ENCODE assay signal across 15 cellular contexts in genomic region chr12:57341275-57341990, GRCh38.
DNase-seq lines count a peak whose midpoint lies in the region; ATAC-seq and TF ChIP-seq lines count a peak whose summit lies in the region.
"Had no signal": no experiment of that assay in that cellular context is flagged by ENCODE, and none has a peak within 500 bp of the region (broad histone marks: within the 10 kb centered on the region; RNA-seq: fewer than 3 reads in every experiment).

No MANE protein-coding gene starts in this region.

- H3K9me3 ChIP-seq in left ventricle myocardium inferior (replicated peaks) = no peaks in the 10 kb centered on the region
- H3K9me3 ChIP-seq in right atrium auricular region = no peaks in the 10 kb centered on the region
- H3K9me3 ChIP-seq in neuron (ENCODE audit: low read length) = no peaks in the 10 kb centered on the region
- H3K9me3 ChIP-seq in uterus = no peaks in the 10 kb centered on the region
- H3K9me3 ChIP-seq: thyroid gland had no signal

- peaks cover 5% of the 10 kb centered on the region for H3K9me3 Mint-ChIP-seq in activated CD4-positive, alpha-beta T cell treated with anti-CD3 and anti-CD28 coated beads, Interleukin-2, amount 10 ng/mL, durations not matched to agents 24 days and 14 days

- H3K4me3 ChIP-seq in left ventricle myocardium inferior (no peak overlapping the region), right atrium auricular region (no peak overlapping the region), neuron (ENCODE audit: low read length) (peak overlapping the region; percentile 25), uterus (no peak overlapping the region)
- H3K4me3 ChIP-seq: thyroid gland had no signal

- H3K27me3 ChIP-seq in left ventricle myocardium inferior (ENCODE audit: low read depth) (no peaks in the 10 kb centered on the region), right atrium auricular region (no peaks in the 10 kb centered on the region), neuron (ENCODE audit: insufficient read depth, low read length) (no peaks in the 10 kb centered on the region), uterus (no peaks in the 10 kb centered on the region)
- H3K27me3 ChIP-seq: thyroid gland had no signal

- TF ChIP-seq POLR2A in uterus (IDR thresholded peaks at IDR 0.05) = no peak

- no peak overlapping the region for H3K27ac Mint-ChIP-seq in activated CD4-positive, alpha-beta T cell treated with anti-CD3 and anti-CD28 coated beads, Interleukin-2, amount 10 ng/mL, durations not matched to agents 24 days and 14 days
- H3K27ac Mint-ChIP-seq: activated CD8-positive, alpha-beta memory T cell treated with anti-CD3 and anti-CD28 coated beads, Interleukin-2, amount 10 ng/mL, durations not matched to agents 7 days and 5 days had no signal

- H3K4me1 ChIP-seq in left ventricle myocardium inferior = peaks cover 38% of the 10 kb centered on the region
- peaks cover 0 to 24% of the 10 kb centered on the region in 2 donors for H3K4me1 ChIP-seq in right atrium auricular region
- H3K4me1 ChIP-seq in neuron (ENCODE audit: insufficient read depth, low read length) = peaks cover 28% of the 10 kb centered on the region
- H3K4me1 ChIP-seq in uterus = no peaks in the 10 kb centered on the region

- H3K4me1 Mint-ChIP-seq in activated CD4-positive, alpha-beta T cell treated with anti-CD3 and anti-CD28 coated beads, Interleukin-2, amount 10 ng/mL, durations not matched to agents 24 days and 14 days = peaks cover 6% of the 10 kb centered on the region

- no peaks in the 10 kb centered on the region for H3K36me3 ChIP-seq in left ventricle myocardium inferior
- no peaks in the 10 kb centered on the region for H3K36me3 ChIP-seq in right atrium auricular region
- H3K36me3 ChIP-seq in neuron (ENCODE audit: insufficient read depth, low read length) = no peaks in the 10 kb centered on the region
- no peaks in the 10 kb centered on the region for H3K36me3 ChIP-seq in uterus
- H3K36me3 ChIP-seq: thyroid gland had no signal

- no peak overlapping the region for H3K4me3 Mint-ChIP-seq in activated CD4-positive, alpha-beta T cell treated with anti-CD3 and anti-CD28 coated beads, Interleukin-2, amount 10 ng/mL, durations not matched to agents 24 days and 14 days
- H3K4me3 Mint-ChIP-seq: activated CD8-positive, alpha-beta memory T cell treated with anti-CD3 and anti-CD28 coated beads, Interleukin-2, amount 10 ng/mL, durations not matched to agents 7 days and 5 days had no signal

- TF ChIP-seq CTCF in left ventricle myocardium inferior (IDR thresholded peaks at IDR 0.05; ENCODE audit: borderline replicate concordance) = no peak
- TF ChIP-seq CTCF in right atrium auricular region (IDR thresholded peaks at IDR 0.05) = no peak
- TF ChIP-seq CTCF in uterus (IDR thresholded peaks at IDR 0.05) = no peak

- no peaks in the 10 kb centered on the region for H3K27me3 Mint-ChIP-seq in activated CD4-positive, alpha-beta T cell treated with anti-CD3 and anti-CD28 coated beads, Interleukin-2, amount 10 ng/mL, durations not matched to agents 24 days and 14 days
- H3K27me3 Mint-ChIP-seq: activated CD8-positive, alpha-beta memory T cell treated with anti-CD3 and anti-CD28 coated beads, Interleukin-2, amount 10 ng/mL, durations not matched to agents 7 days and 5 days had no signal

- intact Hi-C loops in left ventricle myocardium inferior (cut with micrococcal nuclease) (no loop called here), uterus (cut with DNase I; ENCODE audit: low total_unique reads) (no loop called here)
- intact Hi-C loops in activated CD4-positive, alpha-beta T cell treated with anti-CD3 and anti-CD28 coated beads, Interleukin-2, amount 10 ng/mL, durations not matched to agents 24 days and 14 days (cut with micrococcal nuclease) = no loop called here

- DNase-seq in left ventricle myocardium inferior (no peak), right atrium auricular region (ENCODE audit: low spot score) (no peak), cerebellum (ENCODE audit: low spot score) (peak; percentile 58), uterus (no peak), SIG-M5 treated with dmso at 0.1 percent for 504 hours (lab: John Stamatoyannopoulos, UW; ENCODE audit: unreplicated experiment) (no peak)
- no peak for DNase-seq in activated CD4-positive, alpha-beta T cell treated with anti-CD3 and anti-CD28 coated beads, Interleukin-2, amount 10 ng/mL, durations not matched to agents 24 days and 14 days
- DNase-seq: activated CD8-positive, alpha-beta memory T cell treated with anti-CD3 and anti-CD28 coated beads, Interleukin-2, amount 10 ng/mL, durations not matched to agents 7 days and 5 days; activated naive CD4-positive, alpha-beta T cell; Calu3; central memory CD4-positive, alpha-beta T cell; GF-D8; NCI-H1436 treated with DMSO at 0.1 percent for 48 hours had no signal

- no peak for ATAC-seq in GM19351 (IDR thresholded peaks at IDR 0.05; ENCODE audit: unreplicated experiment)
- ATAC-seq: activated CD8-positive, alpha-beta memory T cell treated with anti-CD3 and anti-CD28 coated beads, Interleukin-2, amount 10 ng/mL, durations not matched to agents 7 days and 5 days had no signal

- H3K27ac ChIP-seq in left ventricle myocardium inferior (replicated peaks) = peak overlapping the region; percentile 31
- no peak overlapping the region for H3K27ac ChIP-seq in right atrium auricular region
- peak overlapping the region; percentile 37 to 50 for H3K27ac ChIP-seq in uterus
- H3K27ac ChIP-seq: thyroid gland had no signal

- H3K36me3 Mint-ChIP-seq in activated CD4-positive, alpha-beta T cell treated with anti-CD3 and anti-CD28 coated beads, Interleukin-2, amount 10 ng/mL, durations not matched to agents 24 days and 14 days (ENCODE audit: low read depth) = peaks cover 31% of the 10 kb centered on the region

- no peak overlapping the region for H2AFZ ChIP-seq in neuron (ENCODE audit: low read depth, low read length)

Comparison
In these comparisons a context has a peak if more than half of its experiments do, and no peak if none do; other contexts are left out.
1. H3K27ac ChIP-seq: peak in left ventricle myocardium inferior (single experiment) and uterus (2 of 2); none in right atrium auricular region (0 of 2).